Comparison of ENCODE assay signal across 1 cellular context in the genomic region with DNA sequence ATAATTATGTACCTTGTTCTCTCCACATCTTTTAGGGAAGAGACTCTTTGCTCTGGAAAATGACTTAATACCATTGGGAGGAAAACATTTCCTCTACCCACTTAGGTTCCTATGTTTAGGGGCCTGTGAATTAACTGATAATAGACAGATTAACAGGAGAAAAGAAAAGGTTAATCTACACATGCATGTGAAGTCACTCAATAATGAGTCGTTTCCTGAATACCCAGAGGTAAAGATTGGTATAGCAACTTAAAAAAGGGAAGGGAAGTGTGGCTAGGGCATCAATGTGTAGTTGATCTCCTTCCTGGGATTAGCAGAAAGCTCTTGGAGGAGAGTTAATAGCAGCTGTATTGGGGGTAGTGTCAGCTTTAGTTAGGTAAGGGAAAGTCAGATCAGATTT.
TF ChIP-seq lines count a peak whose summit lies in the region.

No MANE protein-coding gene starts in this region.

TF ChIP-seq in H1, 55 proteins besides CTCF, POLR2A, EP300 and RAD21:
- TF ChIP-seq, protein P1, sequence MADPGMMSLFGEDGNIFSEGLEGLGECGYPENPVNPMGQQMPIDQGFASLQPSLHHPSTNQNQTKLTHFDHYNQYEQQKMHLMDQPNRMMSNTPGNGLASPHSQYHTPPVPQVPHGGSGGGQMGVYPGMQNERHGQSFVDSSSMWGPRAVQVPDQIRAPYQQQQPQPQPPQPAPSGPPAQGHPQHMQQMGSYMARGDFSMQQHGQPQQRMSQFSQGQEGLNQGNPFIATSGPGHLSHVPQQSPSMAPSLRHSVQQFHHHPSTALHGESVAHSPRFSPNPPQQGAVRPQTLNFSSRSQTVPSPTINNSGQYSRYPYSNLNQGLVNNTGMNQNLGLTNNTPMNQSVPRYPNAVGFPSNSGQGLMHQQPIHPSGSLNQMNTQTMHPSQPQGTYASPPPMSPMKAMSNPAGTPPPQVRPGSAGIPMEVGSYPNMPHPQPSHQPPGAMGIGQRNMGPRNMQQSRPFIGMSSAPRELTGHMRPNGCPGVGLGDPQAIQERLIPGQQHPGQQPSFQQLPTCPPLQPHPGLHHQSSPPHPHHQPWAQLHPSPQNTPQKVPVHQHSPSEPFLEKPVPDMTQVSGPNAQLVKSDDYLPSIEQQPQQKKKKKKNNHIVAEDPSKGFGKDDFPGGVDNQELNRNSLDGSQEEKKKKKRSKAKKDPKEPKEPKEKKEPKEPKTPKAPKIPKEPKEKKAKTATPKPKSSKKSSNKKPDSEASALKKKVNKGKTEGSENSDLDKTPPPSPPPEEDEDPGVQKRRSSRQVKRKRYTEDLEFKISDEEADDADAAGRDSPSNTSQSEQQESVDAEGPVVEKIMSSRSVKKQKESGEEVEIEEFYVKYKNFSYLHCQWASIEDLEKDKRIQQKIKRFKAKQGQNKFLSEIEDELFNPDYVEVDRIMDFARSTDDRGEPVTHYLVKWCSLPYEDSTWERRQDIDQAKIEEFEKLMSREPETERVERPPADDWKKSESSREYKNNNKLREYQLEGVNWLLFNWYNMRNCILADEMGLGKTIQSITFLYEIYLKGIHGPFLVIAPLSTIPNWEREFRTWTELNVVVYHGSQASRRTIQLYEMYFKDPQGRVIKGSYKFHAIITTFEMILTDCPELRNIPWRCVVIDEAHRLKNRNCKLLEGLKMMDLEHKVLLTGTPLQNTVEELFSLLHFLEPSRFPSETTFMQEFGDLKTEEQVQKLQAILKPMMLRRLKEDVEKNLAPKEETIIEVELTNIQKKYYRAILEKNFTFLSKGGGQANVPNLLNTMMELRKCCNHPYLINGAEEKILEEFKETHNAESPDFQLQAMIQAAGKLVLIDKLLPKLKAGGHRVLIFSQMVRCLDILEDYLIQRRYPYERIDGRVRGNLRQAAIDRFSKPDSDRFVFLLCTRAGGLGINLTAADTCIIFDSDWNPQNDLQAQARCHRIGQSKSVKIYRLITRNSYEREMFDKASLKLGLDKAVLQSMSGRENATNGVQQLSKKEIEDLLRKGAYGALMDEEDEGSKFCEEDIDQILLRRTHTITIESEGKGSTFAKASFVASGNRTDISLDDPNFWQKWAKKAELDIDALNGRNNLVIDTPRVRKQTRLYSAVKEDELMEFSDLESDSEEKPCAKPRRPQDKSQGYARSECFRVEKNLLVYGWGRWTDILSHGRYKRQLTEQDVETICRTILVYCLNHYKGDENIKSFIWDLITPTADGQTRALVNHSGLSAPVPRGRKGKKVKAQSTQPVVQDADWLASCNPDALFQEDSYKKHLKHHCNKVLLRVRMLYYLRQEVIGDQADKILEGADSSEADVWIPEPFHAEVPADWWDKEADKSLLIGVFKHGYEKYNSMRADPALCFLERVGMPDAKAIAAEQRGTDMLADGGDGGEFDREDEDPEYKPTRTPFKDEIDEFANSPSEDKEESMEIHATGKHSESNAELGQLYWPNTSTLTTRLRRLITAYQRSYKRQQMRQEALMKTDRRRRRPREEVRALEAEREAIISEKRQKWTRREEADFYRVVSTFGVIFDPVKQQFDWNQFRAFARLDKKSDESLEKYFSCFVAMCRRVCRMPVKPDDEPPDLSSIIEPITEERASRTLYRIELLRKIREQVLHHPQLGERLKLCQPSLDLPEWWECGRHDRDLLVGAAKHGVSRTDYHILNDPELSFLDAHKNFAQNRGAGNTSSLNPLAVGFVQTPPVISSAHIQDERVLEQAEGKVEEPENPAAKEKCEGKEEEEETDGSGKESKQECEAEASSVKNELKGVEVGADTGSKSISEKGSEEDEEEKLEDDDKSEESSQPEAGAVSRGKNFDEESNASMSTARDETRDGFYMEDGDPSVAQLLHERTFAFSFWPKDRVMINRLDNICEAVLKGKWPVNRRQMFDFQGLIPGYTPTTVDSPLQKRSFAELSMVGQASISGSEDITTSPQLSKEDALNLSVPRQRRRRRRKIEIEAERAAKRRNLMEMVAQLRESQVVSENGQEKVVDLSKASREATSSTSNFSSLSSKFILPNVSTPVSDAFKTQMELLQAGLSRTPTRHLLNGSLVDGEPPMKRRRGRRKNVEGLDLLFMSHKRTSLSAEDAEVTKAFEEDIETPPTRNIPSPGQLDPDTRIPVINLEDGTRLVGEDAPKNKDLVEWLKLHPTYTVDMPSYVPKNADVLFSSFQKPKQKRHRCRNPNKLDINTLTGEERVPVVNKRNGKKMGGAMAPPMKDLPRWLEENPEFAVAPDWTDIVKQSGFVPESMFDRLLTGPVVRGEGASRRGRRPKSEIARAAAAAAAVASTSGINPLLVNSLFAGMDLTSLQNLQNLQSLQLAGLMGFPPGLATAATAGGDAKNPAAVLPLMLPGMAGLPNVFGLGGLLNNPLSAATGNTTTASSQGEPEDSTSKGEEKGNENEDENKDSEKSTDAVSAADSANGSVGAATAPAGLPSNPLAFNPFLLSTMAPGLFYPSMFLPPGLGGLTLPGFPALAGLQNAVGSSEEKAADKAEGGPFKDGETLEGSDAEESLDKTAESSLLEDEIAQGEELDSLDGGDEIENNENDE (IDR thresholded peaks at IDR 0.05; ENCODE audit: insufficient replicate concordance, low read length), result peak; percentile 91
- TF ChIP-seq KDM1A (IDR thresholded peaks at IDR 0.05; ENCODE audit: borderline replicate concordance, low read length) (no peak), TCF12 (IDR thresholded peaks at IDR 0.05; ENCODE audit: low read depth, low read length) (0 out of 2 replicates have a peak, but pooled peaks have one; percentile 55), POU5F1 (IDR thresholded peaks at IDR 0.05; ENCODE audit: low read depth, low read length) (0 out of 2 replicates have a peak, but pooled peaks have one; percentile 32), NANOG (IDR thresholded peaks at IDR 0.05; ENCODE audit: insufficient read depth, low read depth, low read length, poor library complexity, severe bottlenecking) (peak; percentile 65), SRF (IDR thresholded peaks at IDR 0.05; ENCODE audit: low read depth, low read length) (no peak), SP1 (IDR thresholded peaks at IDR 0.05; ENCODE audit: low read depth, low read length) (peak; percentile 44; the same call in 1 of the 2 replicates), BACH1 (IDR thresholded peaks at IDR 0.05; ENCODE audit: low read length) (no peak), TAF1 (IDR thresholded peaks at IDR 0.05; ENCODE audit: low read depth, low read length) (no peak), POLR2AphosphoS5 (IDR thresholded peaks at IDR 0.05; ENCODE audit: low read depth, low read length) (no peak), EGR1 (IDR thresholded peaks at IDR 0.05; ENCODE audit: borderline replicate concordance, low read depth, low read length) (peak; percentile 28; the same call in 1 of the 2 replicates), GTF2F1 (IDR thresholded peaks at IDR 0.05; ENCODE audit: borderline replicate concordance, low read depth, low read length) (no peak)
- TF ChIP-seq, protein P2, sequence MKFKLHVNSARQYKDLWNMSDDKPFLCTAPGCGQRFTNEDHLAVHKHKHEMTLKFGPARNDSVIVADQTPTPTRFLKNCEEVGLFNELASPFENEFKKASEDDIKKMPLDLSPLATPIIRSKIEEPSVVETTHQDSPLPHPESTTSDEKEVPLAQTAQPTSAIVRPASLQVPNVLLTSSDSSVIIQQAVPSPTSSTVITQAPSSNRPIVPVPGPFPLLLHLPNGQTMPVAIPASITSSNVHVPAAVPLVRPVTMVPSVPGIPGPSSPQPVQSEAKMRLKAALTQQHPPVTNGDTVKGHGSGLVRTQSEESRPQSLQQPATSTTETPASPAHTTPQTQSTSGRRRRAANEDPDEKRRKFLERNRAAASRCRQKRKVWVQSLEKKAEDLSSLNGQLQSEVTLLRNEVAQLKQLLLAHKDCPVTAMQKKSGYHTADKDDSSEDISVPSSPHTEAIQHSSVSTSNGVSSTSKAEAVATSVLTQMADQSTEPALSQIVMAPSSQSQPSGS (IDR thresholded peaks at IDR 0.05; ENCODE audit: low read length), result peak; percentile 49; the same call in 1 of the 2 replicates
